ENCODE assay signal across 15 cellular contexts in the genomic region with DNA sequence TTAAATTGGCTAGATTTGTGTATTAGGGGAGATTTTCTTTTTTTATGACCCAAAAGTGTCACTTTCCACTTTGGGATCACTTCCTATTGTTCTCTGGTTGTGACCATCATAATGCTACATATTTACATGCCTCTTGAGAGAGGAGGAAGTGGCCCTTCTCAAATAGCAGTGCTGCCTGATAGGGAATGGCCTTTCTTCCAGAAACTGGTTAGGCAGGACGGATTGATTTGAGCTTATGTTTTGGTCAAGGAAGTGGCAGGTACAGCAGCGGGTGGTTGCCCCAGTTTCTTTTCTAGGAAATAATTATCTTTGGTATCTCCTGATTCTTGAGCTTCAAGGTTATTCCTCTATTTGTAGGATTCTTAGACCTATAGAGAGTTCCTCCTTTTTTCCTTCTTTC. TPM values are rescaled to one million over a fixed set of nuclear protein-coding genes. Genes with fewer than 3 reads are reported as not detected.
A peak's percentile ranks its signal among the peaks of the same experiment; 100 is the strongest.
DNase-seq lines count a peak whose midpoint lies in the region; ATAC-seq and TF ChIP-seq lines count a peak whose summit lies in the region.
"Had no signal": no experiment of that assay in that cellular context is flagged by ENCODE, and none has a peak within 500 bp of the region (broad histone marks: within the 10 kb centered on the region; RNA-seq: fewer than 3 reads in every experiment).

No MANE protein-coding gene starts in this region.

- no peaks in the 10 kb centered on the region for H3K9me3 Mint-ChIP-seq in stimulated activated naive CD8-positive, alpha-beta T cell treated with anti-CD3 and anti-CD28 coated beads, Interleukin-15, Interleukin-2, amounts not matched to agents 100 ng/mL and 50 ng/mL, for 24 hours
- H3K9me3 Mint-ChIP-seq in stimulated activated naive CD8-positive, alpha-beta T cell treated with anti-CD3 and anti-CD28 coated beads, Interleukin-15, amount 100 ng/mL, for 72 hours: no peaks in the 10 kb centered on the region

- no peaks in the 10 kb centered on the region for H3K27me3 Mint-ChIP-seq in stimulated activated naive CD8-positive, alpha-beta T cell treated with anti-CD3 and anti-CD28 coated beads, Interleukin-15, Interleukin-2, amounts not matched to agents 100 ng/mL and 50 ng/mL, for 24 hours
- H3K27me3 Mint-ChIP-seq in stimulated activated naive CD8-positive, alpha-beta T cell treated with anti-CD3 and anti-CD28 coated beads, Interleukin-15, amount 100 ng/mL, for 72 hours: no peaks in the 10 kb centered on the region

- H3K4me3 ChIP-seq in mucosa of descending colon: no peak overlapping the region
- no peak overlapping the region for H3K4me3 ChIP-seq in H7 (ENCODE audit: insufficient read depth, low read depth, low read length)
- H3K4me3 ChIP-seq in smooth muscle cell: no peak overlapping the region
- H3K4me3 ChIP-seq in dorsolateral prefrontal cortex: no peak overlapping the region
- H3K4me3 ChIP-seq: body of pancreas, K562 had no signal

- H3K9me3 ChIP-seq in mucosa of descending colon (no peaks in the 10 kb centered on the region), smooth muscle cell (replicated peaks; ENCODE audit: low read depth) (no peaks in the 10 kb centered on the region)
- H3K9me3 ChIP-seq: body of pancreas, Caco-2 had no signal

- H2AFZ ChIP-seq in smooth muscle cell (ENCODE audit: low read depth): no peak overlapping the region

- no peak overlapping the region for H3K27ac ChIP-seq in smooth muscle cell (ENCODE audit: low read depth)
- H3K27ac ChIP-seq in dorsolateral prefrontal cortex: peak overlapping the region in 12 of 59 donors; percentile 1 to 74 (median 21)

- ATAC-seq in stimulated activated naive CD8-positive, alpha-beta T cell treated with anti-CD3 and anti-CD28 coated beads, Interleukin-15, amount 100 ng/mL, for 72 hours: no peak
- ATAC-seq in mucosa of descending colon: peak; percentile 75
- ATAC-seq: body of pancreas; K562; stimulated activated naive CD8-positive, alpha-beta T cell treated with anti-CD3 and anti-CD28 coated beads, Interleukin-15, Interleukin-2, amounts not matched to agents 100 U/mL and 50 U/mL, for 24 hours had no signal

- H3K36me3 ChIP-seq in mucosa of descending colon (ENCODE audit: low read depth): no peaks in the 10 kb centered on the region
- H3K36me3 ChIP-seq in H7 (replicated peaks; ENCODE audit: control insufficient read depth, insufficient read depth, low read length): peaks cover 38% of the 10 kb centered on the region
- peaks cover 20% of the 10 kb centered on the region for H3K36me3 ChIP-seq in smooth muscle cell (ENCODE audit: low read depth)

- no peak overlapping the region for H3K4me2 ChIP-seq in smooth muscle cell

- H3F3A ChIP-seq in smooth muscle cell (ENCODE audit: low read depth): no peaks in the 10 kb centered on the region

- no peaks in the 10 kb centered on the region for H3K27me3 ChIP-seq in H7 (ENCODE audit: control insufficient read depth, insufficient read depth, low read length)
- H3K27me3 ChIP-seq in smooth muscle cell (ENCODE audit: low read depth): no peaks in the 10 kb centered on the region
- H3K27me3 ChIP-seq in dorsolateral prefrontal cortex: no peaks in the 10 kb centered on the region
- H3K27me3 ChIP-seq: body of pancreas had no signal

- WGBS in smooth muscle cell (ENCODE audit: low lambda C conversion rate): 82% methylated on average over 2 of the region's 2 CpGs

- intact Hi-C loops in mucosa of descending colon (cut with DNase I, micrococcal nuclease) (no loop called here), dorsolateral prefrontal cortex (cut with DNase I) (no loop called here)

- peak overlapping the region; percentile 6 for H3K27ac Mint-ChIP-seq in stimulated activated naive CD8-positive, alpha-beta T cell treated with anti-CD3 and anti-CD28 coated beads, Interleukin-15, Interleukin-2, amounts not matched to agents 100 ng/mL and 50 ng/mL, for 24 hours
- peak overlapping the region in 1 of 2 donors; percentile 28 for H3K27ac Mint-ChIP-seq in stimulated activated naive CD8-positive, alpha-beta T cell treated with anti-CD3 and anti-CD28 coated beads, Interleukin-15, amount 100 ng/mL, for 72 hours

- no peaks in the 10 kb centered on the region for H3K4me1 ChIP-seq in mucosa of descending colon (ENCODE audit: low read depth)
- H3K4me1 ChIP-seq in smooth muscle cell (ENCODE audit: low read depth): no peaks in the 10 kb centered on the region
- H3K4me1 ChIP-seq: Caco-2 had no signal

- no peak overlapping the region for H3K9ac ChIP-seq in smooth muscle cell (ENCODE audit: low read depth)

- peaks cover 76% of the 10 kb centered on the region for H3K36me3 Mint-ChIP-seq in stimulated activated naive CD8-positive, alpha-beta T cell treated with anti-CD3 and anti-CD28 coated beads, Interleukin-15, Interleukin-2, amounts not matched to agents 100 ng/mL and 50 ng/mL, for 24 hours (ENCODE audit: low read depth)

- DNase-seq in stimulated activated naive CD8-positive, alpha-beta T cell treated with anti-CD3 and anti-CD28 coated beads, Interleukin-15, amount 100 ng/mL, for 72 hours: no peak
- DNase-seq in NCI-H510A treated with DMSO at 0.1 percent for 48 hours (lab: John Stamatoyannopoulos, UW) (peak; percentile 52), mucosa of descending colon (peak in 1 of 3 donors; percentile 19), H7 (no peak), AG08395 (ENCODE audit: low spot score) (no peak), smooth muscle cell (lab: John Stamatoyannopoulos, UW; ENCODE audit: unreplicated experiment) (no peak), dorsolateral prefrontal cortex (no peak)
- DNase-seq: body of pancreas; islet precursor cell; NCI-H1436 treated with DMSO at 0.1 percent for 48 hours; NCI-H524 treated with DMSO at 0.1 percent for 48 hours; stimulated activated naive CD8-positive, alpha-beta T cell treated with anti-CD3 and anti-CD28 coated beads, Interleukin-15, Interleukin-2, amounts not matched to agents 100 U/mL and 50 U/mL, for 24 hours had no signal

- no peak for TF ChIP-seq CTCF in mucosa of descending colon (IDR thresholded peaks at IDR 0.05)
- TF ChIP-seq CTCF in smooth muscle cell (IDR thresholded peaks at IDR 0.05; ENCODE audit: borderline replicate concordance, insufficient read depth, poor library complexity, severe bottlenecking): no peak
- no peak for TF ChIP-seq CTCF in dorsolateral prefrontal cortex (IDR thresholded peaks at IDR 0.05 in 54 of 56, conservative IDR thresholded peaks at IDR 0.05 in 2 of 56; ENCODE audit: low read depth in 1 of 56, partially characterized antibody in 56 of 56)

- H4K20me1 ChIP-seq in smooth muscle cell (ENCODE audit: low read depth): peaks cover 78% of the 10 kb centered on the region

- H3K79me2 ChIP-seq in smooth muscle cell (ENCODE audit: low read depth): peaks cover 62% of the 10 kb centered on the region

- H3K4me3 Mint-ChIP-seq in stimulated activated naive CD8-positive, alpha-beta T cell treated with anti-CD3 and anti-CD28 coated beads, Interleukin-15, Interleukin-2, amounts not matched to agents 100 ng/mL and 50 ng/mL, for 24 hours: no peak overlapping the region
- no peak overlapping the region for H3K4me3 Mint-ChIP-seq in stimulated activated naive CD8-positive, alpha-beta T cell treated with anti-CD3 and anti-CD28 coated beads, Interleukin-15, amount 100 ng/mL, for 72 hours

- H3K4me1 Mint-ChIP-seq in stimulated activated naive CD8-positive, alpha-beta T cell treated with anti-CD3 and anti-CD28 coated beads, Interleukin-15, Interleukin-2, amounts not matched to agents 100 ng/mL and 50 ng/mL, for 24 hours (ENCODE audit: low read depth): peaks cover 4% of the 10 kb centered on the region
- H3K4me1 Mint-ChIP-seq in stimulated activated naive CD8-positive, alpha-beta T cell treated with anti-CD3 and anti-CD28 coated beads, Interleukin-15, amount 100 ng/mL, for 72 hours: peaks cover 4% of the 10 kb centered on the region

RNA-seq across cellular contexts. Expression of gene WTIP, which starts 21.9 kb away (rescaled TPM):
- total RNA-seq in mucosa of descending colon (10 to 100 TPM in 1 of 3 donors, 1 to 10 TPM in 2; 1.5 to 12.3 (median 3.2) TPM), smooth muscle cell (9.5 and 13.8 TPM in 2 replicates), dorsolateral prefrontal cortex (10 to 100 TPM in 42 of 120 experiments, 1 to 10 TPM in 78; 3.4 to 27.7 (median 7.9) TPM)
- total RNA-seq in H7 (2014; rRNA removed; shearing (Covaris generic)): 12.5 and 14.8 TPM in 2 replicates
- polyA plus RNA-seq in smooth muscle cell: 13.1 and 16.0 TPM in 2 replicates

RNA-seq across cellular contexts. Expression of gene UBA2, which starts 31.4 kb away (rescaled TPM):
- total RNA-seq in mucosa of descending colon (10 to 100 TPM; 41.0 to 63.6 (median 48.3) TPM), smooth muscle cell (129 and 139 TPM in 2 replicates), dorsolateral prefrontal cortex (10 to 100 TPM; 52.0 to 96.4 (median 72.7) TPM)
- total RNA-seq in H7 (2014; rRNA removed; shearing (Covaris generic)): 227 and 241 TPM in 2 replicates
- 66.7 and 77.7 TPM in 2 replicates for polyA plus RNA-seq in smooth muscle cell

RNA-seq across cellular contexts. Expression of gene PDCD2L, which starts 55.4 kb away (rescaled TPM):
- total RNA-seq in mucosa of descending colon: 10 to 100 TPM in 1 of 3 donors, 1 to 10 TPM in 2; 6.4 to 10.5 (median 8.1) TPM
- 50.8 and 64.0 TPM in 2 replicates for total RNA-seq in H7 (2014; rRNA removed; shearing (Covaris generic))
- total RNA-seq in smooth muscle cell: 6.0 and 14.5 TPM in 2 replicates
- polyA plus RNA-seq in smooth muscle cell: 4.3 and 4.4 TPM in 2 replicates
- total RNA-seq in dorsolateral prefrontal cortex: 10 to 100 TPM in 94 of 120 experiments, 1 to 10 TPM in 26; 5.0 to 24.8 (median 12.6) TPM
